Comparison of ENCODE assay signal across 24 cellular contexts in genomic region chr5:139121120-139121519, GRCh38.
"Had no signal": no experiment of that assay in that cellular context is flagged by ENCODE, and none has a peak within 500 bp of the region (broad histone marks: within the 10 kb centered on the region; RNA-seq: fewer than 3 reads in every experiment).

No MANE protein-coding gene starts in this region.

- H3K4me1 ChIP-seq: body of pancreas, foreskin keratinocyte, suprapubic skin had no signal

- H3K4me3 ChIP-seq: body of pancreas, cardiac muscle cell, esophagus muscularis mucosa, suprapubic skin had no signal

- H3K27me3 ChIP-seq: body of pancreas, cardiac muscle cell, esophagus muscularis mucosa, foreskin keratinocyte, suprapubic skin had no signal

- H3K27ac ChIP-seq: body of pancreas, cardiac muscle cell, foreskin keratinocyte, suprapubic skin had no signal

- DNase-seq: activated CD4-positive, alpha-beta T cell treated with anti-CD3 and anti-CD28 coated beads for 36 hours; activated CD4-positive, CD25-positive, alpha-beta regulatory T cell; activated naive CD4-positive, alpha-beta T cell; activated T-cell treated with anti-CD3 and anti-CD28 coated beads for 4 hours; activated T-cell treated with anti-CD3 and anti-CD28 coated beads, Interleukin-2, amount 50 U/mL, for 72 hours; body of pancreas; endodermal cell; foreskin keratinocyte; midbrain; naive thymus-derived CD8-positive, alpha-beta T cell; small intestine; stimulated activated CD4-positive, alpha-beta T cell treated with anti-CD3 and anti-CD28 coated beads, Interleukin-1b, Interleukin-23, amount 100 ng/mL, for 48 hours; stimulated activated CD4-positive, alpha-beta T cell treated with anti-CD3 and anti-CD28 coated beads, Interleukin-4, amount 100 ng/mL, for 4 hours; stimulated activated CD8-positive, alpha-beta memory T cell treated with anti-CD3 and anti-CD28 coated beads, Interleukin-4, amount 100 ng/mL, for 48 hours; stimulated activated naive CD8-positive, alpha-beta T cell treated with anti-CD3 and anti-CD28 coated beads, Interleukin-15, amount 100 ng/mL, for 72 hours; trophoblast cell had no signal

- ATAC-seq: activated CD4-positive, alpha-beta T cell treated with anti-CD3 and anti-CD28 coated beads for 36 hours; activated naive CD4-positive, alpha-beta T cell treated with anti-CD3 and anti-CD28 coated beads, Interleukin-2, amount 50 U/mL, for 72 hours; activated T-cell treated with anti-CD3 and anti-CD28 coated beads, Interleukin-2, amount 50 U/mL, for 72 hours; body of pancreas; foreskin keratinocyte; naive thymus-derived CD8-positive, alpha-beta T cell; sciatic nerve; stimulated activated memory B cell treated with anti-CD40 and anti-IgM and Interleukin-4, amounts not matched to agents 10 μg/mL and 1 μg/mL and 100 μg/mL, for 72 hours; stimulated activated naive CD8-positive, alpha-beta T cell treated with anti-CD3 and anti-CD28 coated beads, Interleukin-15, amount 100 ng/mL, for 72 hours had no signal

- H3K36me3 ChIP-seq: cardiac muscle cell had no signal

- FAIRE-seq: islet of Langerhans, small intestine, urothelium cell line had no signal

- H3K9me3 ChIP-seq: body of pancreas, esophagus muscularis mucosa, suprapubic skin had no signal
